ENCODE assay signal across 20 cellular contexts in genomic region chr11:29227816-29228215, GRCh38.
"Had no signal": no experiment of that assay in that cellular context is flagged by ENCODE, and none has a peak within 500 bp of the region (broad histone marks: within the 10 kb centered on the region; RNA-seq: fewer than 3 reads in every experiment).

No MANE protein-coding gene starts in this region.

- H3K36me3 ChIP-seq: colonic mucosa, heart left ventricle, prostate gland, upper lobe of right lung had no signal

- H3K9me3 ChIP-seq: colonic mucosa, prostate gland, testis, upper lobe of right lung had no signal

- H3K27me3 ChIP-seq: colonic mucosa, heart left ventricle, testis, upper lobe of right lung had no signal

- H3K4me3 ChIP-seq: colonic mucosa, heart left ventricle, prostate gland, testis, upper lobe of right lung had no signal

- FAIRE-seq: endometrium, frontal cortex, TTC549 had no signal

- H3K4me1 ChIP-seq: colonic mucosa, heart left ventricle, prostate gland, testis, upper lobe of right lung had no signal

- DNase-seq: activated CD4-positive, alpha-beta T cell treated with anti-CD3 and anti-CD28 coated beads for 48 hours; activated CD8-positive, alpha-beta T cell treated with anti-CD3 and anti-CD28 coated beads for 36 hours; activated gamma-delta T cell; activated T-cell treated with anti-CD3 and anti-CD28 coated beads, Interleukin-2, amount 50 U/mL, for 4 hours; amniotic stem cell; colonic mucosa; heart left ventricle; immature natural killer cell; mesendoderm; stimulated activated CD4-positive, alpha-beta T cell treated with anti-CD3 and anti-CD28 coated beads, Interleukin-1b, Interleukin-23, amount 100 ng/mL, for 48 hours; stimulated activated naive CD8-positive, alpha-beta T cell treated with anti-CD3 and anti-CD28 coated beads, Interleukin-15, amount 100 ng/mL, for 72 hours; testis; upper lobe of right lung had no signal

- H3K27ac ChIP-seq: colonic mucosa, heart left ventricle, prostate gland, testis, upper lobe of right lung had no signal

- ATAC-seq: activated CD8-positive, alpha-beta T cell treated with anti-CD3 and anti-CD28 coated beads for 36 hours; activated T-cell treated with anti-CD3 and anti-CD28 coated beads, Interleukin-2, amount 50 U/mL, for 4 hours; heart left ventricle; natural killer cell treated with Interleukin-12 subunit alpha and Interleukin-12 subunit beta and Interleukin-15 and Interleukin-18, amount 100 ng/mL, for 72 hours; sciatic nerve; stimulated activated naive CD8-positive, alpha-beta T cell treated with anti-CD3 and anti-CD28 coated beads, Interleukin-15, amount 100 ng/mL, for 72 hours; upper lobe of right lung; WTC11 had no signal
